Comparison of ENCODE assay signal across 8 cellular contexts in the genomic region with DNA sequence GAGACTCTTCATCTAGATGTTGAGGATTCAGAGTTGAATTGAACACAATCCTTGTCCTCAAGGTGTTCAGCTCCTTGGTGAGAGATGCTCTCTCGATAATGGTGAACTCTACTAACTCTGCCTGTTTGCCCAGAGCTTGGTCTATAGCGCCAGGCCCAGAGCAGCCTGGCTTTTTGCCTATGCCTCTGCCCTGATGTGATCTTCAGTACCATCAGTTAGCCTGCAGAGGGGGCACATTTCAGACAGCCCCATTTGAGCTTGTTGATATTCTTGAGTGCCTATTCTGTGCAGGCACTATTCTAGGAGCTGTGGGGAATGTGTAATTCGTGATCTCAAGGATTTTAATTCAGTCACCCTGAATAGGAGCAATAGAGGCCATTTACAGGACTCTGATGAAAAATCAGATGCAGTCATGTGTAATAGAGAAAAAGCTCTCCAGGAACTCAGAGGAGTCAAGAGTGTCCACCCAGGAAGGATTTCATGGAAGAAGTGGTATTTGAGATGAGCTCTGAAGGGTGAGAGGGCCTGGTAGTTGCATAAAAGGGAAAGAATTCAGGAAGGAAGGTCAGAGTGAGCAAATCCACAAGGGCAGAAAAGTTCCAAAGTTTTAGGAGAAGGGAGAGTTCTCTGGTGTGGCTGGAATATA. TPM values are rescaled to one million over a fixed set of nuclear protein-coding genes. Genes with fewer than 3 reads are reported as not detected.
DNase-seq lines count a peak whose midpoint lies in the region; ATAC-seq, FAIRE-seq and TF ChIP-seq lines count a peak whose summit lies in the region.

No MANE protein-coding gene starts in this region.

- peak; percentile 23 for TF ChIP-seq CTCF in D721Med (IDR thresholded peaks at IDR 0.05; ENCODE audit: insufficient read depth, missing control alignments)
- peak; percentile 20 for TF ChIP-seq CTCF in HL-60 (IDR thresholded peaks at IDR 0.05; ENCODE audit: insufficient read depth, low read length)
- TF ChIP-seq CTCF in fibroblast of lung (conservative IDR thresholded peaks at IDR 0.05 in 1 of 2, IDR thresholded peaks at IDR 0.05 in 1 of 2; ENCODE audit: low read depth in 1 of 2, low read length in 2 of 2), result peak; percentile 47 to 59
- TF ChIP-seq CTCF in sigmoid colon (IDR thresholded peaks at IDR 0.05), result peak in 2 of 4 experiments; percentile 12 to 23

- TF ChIP-seq POLR2A in sigmoid colon (IDR thresholded peaks at IDR 0.05), result no peak

- no peak overlapping the region for H3K4me2 ChIP-seq in fibroblast of lung (ENCODE audit: extremely low read depth, insufficient read depth, low read length)

- no peak overlapping the region for H2AFZ ChIP-seq in fibroblast of lung (ENCODE audit: low read length)

- H4K20me1 ChIP-seq in fibroblast of lung (ENCODE audit: control insufficient read depth, extremely low read depth, insufficient read depth, low read length), result no peaks in the 10 kb centered on the region

- no peak for ATAC-seq in HG02852 (IDR thresholded peaks at IDR 0.05; ENCODE audit: unreplicated experiment)

- DNase-seq in D721Med (ENCODE audit: insufficient read length, low spot score) (no peak), HL-60 (ENCODE audit: low read depth in 1 of 2, low spot score in 1 of 2) (peak in 1 of 2 experiments; percentile 45), fibroblast of lung (ENCODE audit: low read depth in 2 of 2) (peak in 1 of 2 donors; percentile 50), sigmoid colon (peak; percentile 50)
- no peak for DNase-seq in activated CD4-positive, CD25-positive, alpha-beta regulatory T cell treated with anti-CD3 and anti-CD28 coated beads, Interleukin-2, amount 50 U/mL, for 72 hours
- DNase-seq in stimulated activated CD4-positive, alpha-beta T cell treated with anti-CD3 and anti-CD28 coated beads, Interleukin-15, amount 100 ng/mL, for 24 hours, result no peak

- no peak for FAIRE-seq in D721Med (lab: Jason Lieb, UNC)
- FAIRE-seq in TTC549 (lab: Jason Lieb, UNC), result peak; percentile 48

- H3K9ac ChIP-seq in fibroblast of lung (ENCODE audit: insufficient read depth, low read length), result no peak overlapping the region

- H3K27me3 ChIP-seq in HL-60 (ENCODE audit: insufficient read depth, poor library complexity, severe bottlenecking) (no peaks in the 10 kb centered on the region), fibroblast of lung (ENCODE audit: control insufficient read depth, insufficient read depth, low read length) (no peaks in the 10 kb centered on the region), sigmoid colon (no peaks in the 10 kb centered on the region)

- no peak overlapping the region for H3K27ac ChIP-seq in HL-60 (replicated peaks)
- no peak overlapping the region for H3K27ac ChIP-seq in fibroblast of lung (ENCODE audit: insufficient read depth, low read length)
- no peak overlapping the region for H3K27ac ChIP-seq in sigmoid colon

- WGBS in sigmoid colon, 2 donors, result 59 to 78% methylated on average over 3 of the region's 3 CpGs

- TF ChIP-seq EP300 in sigmoid colon (IDR thresholded peaks at IDR 0.05), result no peak

- peaks cover 44% of the 10 kb centered on the region for H3K36me3 ChIP-seq in fibroblast of lung (ENCODE audit: control insufficient read depth, insufficient read depth, low read length)
- H3K36me3 ChIP-seq in sigmoid colon, result peaks cover 61 to 98% (median 74%) of the 10 kb centered on the region in 4 donors

- H3K4me3 ChIP-seq in HL-60 (replicated peaks; ENCODE audit: insufficient read depth, low read length), result no peak overlapping the region
- H3K4me3 ChIP-seq in fibroblast of lung (replicated peaks in 1 of 4; ENCODE audit: control extremely low read depth in 1 of 4, insufficient read depth in 1 of 4, low read depth in 3 of 4, low read length in 4 of 4), result no peak overlapping the region
- no peak overlapping the region for H3K4me3 ChIP-seq in sigmoid colon

- H3K79me2 ChIP-seq in fibroblast of lung (ENCODE audit: control insufficient read depth, insufficient read depth, low read length), result no peaks in the 10 kb centered on the region

- intact Hi-C loops in sigmoid colon (cut with DNase I), result no loop called here

- no peaks in the 10 kb centered on the region for H3K9me3 ChIP-seq in fibroblast of lung (ENCODE audit: control insufficient read depth, insufficient read depth, low read depth, low read length)
- no peaks in the 10 kb centered on the region for H3K9me3 ChIP-seq in sigmoid colon

- H3K4me1 ChIP-seq in fibroblast of lung (ENCODE audit: control insufficient read depth, extremely low read depth, insufficient read depth, low read length) (no peaks in the 10 kb centered on the region), sigmoid colon (no peaks in the 10 kb centered on the region)

RNA-seq across cellular contexts. Expression of a gene that starts 19.3 kb away (rescaled TPM):
- total RNA-seq in fibroblast of lung, result 18.0 and 23.1 TPM in 2 replicates
- polyA plus RNA-seq in fibroblast of lung, result 20.6 and 26.6 TPM in 2 replicates
- 19.6 and 22.2 TPM in 2 replicates for polyA plus RNA-seq in fibroblast of lung (2012)
- 59.4 and 70.1 TPM in 2 replicates for polyA minus RNA-seq in fibroblast of lung (ENCODE audit: low replicate concordance)
- 10 to 100 TPM; 23.5 to 46.2 (median 31.0) TPM for total RNA-seq in sigmoid colon
- 10 to 100 TPM; 15.0 to 59.1 (median 21.0) TPM for polyA plus RNA-seq in sigmoid colon

RNA-seq across cellular contexts. Expression of a gene that starts 24.3 kb away (rescaled TPM):
- total RNA-seq in fibroblast of lung (59.1 and 62.1 TPM in 2 replicates), sigmoid colon (10 to 100 TPM; 34.9 to 46.0 (median 36.8) TPM)
- polyA plus RNA-seq in fibroblast of lung (35.9 and 40.5 TPM in 2 replicates), sigmoid colon (10 to 100 TPM; 57.6 to 94.6 (median 74.5) TPM)
- polyA plus RNA-seq in fibroblast of lung (2012), result 32.4 and 32.9 TPM in 2 replicates
- polyA minus RNA-seq in fibroblast of lung (ENCODE audit: low replicate concordance), result 43.6 and 54.7 TPM in 2 replicates

RNA-seq across cellular contexts. Expression of a gene that starts 30.7 kb away (rescaled TPM):
- total RNA-seq in fibroblast of lung (42.1 and 76.6 TPM in 2 replicates), sigmoid colon (100 to 1,000 TPM; 255 to 319 (median 281) TPM)
- polyA plus RNA-seq in fibroblast of lung (26.2 and 27.4 TPM in 2 replicates), sigmoid colon (100 to 1,000 TPM in 1 of 3 donors, 10 to 100 TPM in 1, 1 to 10 TPM in 1; 9.2 to 132 (median 19.2) TPM)
- 46.4 and 50.4 TPM in 2 replicates for polyA plus RNA-seq in fibroblast of lung (2012)
- polyA minus RNA-seq in fibroblast of lung (ENCODE audit: low replicate concordance), result 183 and 189 TPM in 2 replicates

RNA-seq across cellular contexts. Expression of a gene that starts 43.3 kb away (rescaled TPM):
- 61.1 and 65.0 TPM in 2 replicates for total RNA-seq in fibroblast of lung
- polyA plus RNA-seq in fibroblast of lung, result 80.3 and 112 TPM in 2 replicates
- polyA plus RNA-seq in fibroblast of lung (2012), result 59.8 and 89.6 TPM in 2 replicates
- 6.9 and 12.3 TPM in 2 replicates for polyA minus RNA-seq in fibroblast of lung (ENCODE audit: low replicate concordance)
- total RNA-seq in sigmoid colon, result 10 to 100 TPM; 37.7 to 50.2 (median 40.5) TPM
- 10 to 100 TPM; 56.9 to 65.2 (median 64.3) TPM for polyA plus RNA-seq in sigmoid colon
